ENCODE assay signal across 10 cellular contexts in genomic region chr16:74773431-74774222, GRCh38. TPM values are rescaled to one million over a fixed set of nuclear protein-coding genes. Genes with fewer than 3 reads are reported as not detected.
DNase-seq lines count a peak whose midpoint lies in the region; ATAC-seq and TF ChIP-seq lines count a peak whose summit lies in the region.
"Had no signal": no experiment of that assay in that cellular context is flagged by ENCODE, and none has a peak within 500 bp of the region (broad histone marks: within the 10 kb centered on the region; RNA-seq: fewer than 3 reads in every experiment).

No MANE protein-coding gene starts in this region.

- H3K36me3 Mint-ChIP-seq in activated T-cell treated with anti-CD3 and anti-CD28 coated beads, Interleukin-2, amount 50 U/mL, for 72 hours (ENCODE audit: insufficient read depth in 2 of 2): no peaks in the 10 kb centered on the region

- 42 to 45% methylated on average over 14 of the region's 14 CpGs for WGBS in tibial nerve, 2 donors

- no peak overlapping the region for H3K27ac Mint-ChIP-seq in activated T-cell treated with anti-CD3 and anti-CD28 coated beads, Interleukin-2, amount 50 U/mL, for 72 hours

- intact Hi-C loops in breast epithelium (cut with DNase I; ENCODE audit: low total_unique reads) (no loop called here), left lung (cut with DNase I) (no loop called here)

- TF ChIP-seq CTCF in breast epithelium (IDR thresholded peaks at IDR 0.05): no peak
- no peak for TF ChIP-seq CTCF in tibial nerve (IDR thresholded peaks at IDR 0.05)
- no peak for TF ChIP-seq CTCF in left lung (IDR thresholded peaks at IDR 0.05)

- no peaks in the 10 kb centered on the region for H3K4me1 ChIP-seq in breast epithelium
- H3K4me1 ChIP-seq in tibial nerve: peaks cover 0 to 31% (median 6%) of the 10 kb centered on the region in 4 donors
- H3K4me1 ChIP-seq in left lung: peaks cover 4 to 17% of the 10 kb centered on the region in 2 donors
- H3K4me1 ChIP-seq: SJCRH30 had no signal

- peak overlapping the region in 2 of 3 donors; percentile 61 to 74 for H3K4me3 ChIP-seq in breast epithelium
- H3K4me3 ChIP-seq in tibial nerve: peak overlapping the region; percentile 31 to 72 (median 62)
- H3K4me3 ChIP-seq in left lung: peak overlapping the region in 1 of 2 donors; percentile 44
- H3K4me3 ChIP-seq: SJCRH30 had no signal

- H3K36me3 ChIP-seq in breast epithelium (no peaks in the 10 kb centered on the region), tibial nerve (no peaks in the 10 kb centered on the region), left lung (no peaks in the 10 kb centered on the region)
- H3K36me3 ChIP-seq: SJCRH30 had no signal

- H3K4me3 Mint-ChIP-seq in activated T-cell treated with anti-CD3 and anti-CD28 coated beads, Interleukin-2, amount 50 U/mL, for 72 hours: peak overlapping the region; percentile 71 to 80

- no peaks in the 10 kb centered on the region for H3K27me3 ChIP-seq in breast epithelium
- H3K27me3 ChIP-seq in tibial nerve: peaks cover 0 to 26% of the 10 kb centered on the region in 2 donors
- H3K27me3 ChIP-seq in left lung: peaks cover 18 to 68% of the 10 kb centered on the region in 2 donors
- H3K27me3 ChIP-seq: SJCRH30 had no signal

- no peak for TF ChIP-seq POLR2A in breast epithelium (IDR thresholded peaks at IDR 0.05)
- TF ChIP-seq POLR2A in tibial nerve (IDR thresholded peaks at IDR 0.05): no peak

- ATAC-seq in activated T-cell treated with anti-CD3 and anti-CD28 coated beads, Interleukin-2, amount 50 U/mL, for 72 hours (replicated peaks in 1 of 2): no peak
- ATAC-seq in left lung: no peak

- TF ChIP-seq EP300 in tibial nerve (IDR thresholded peaks at IDR 0.05): no peak

- H3K9me3 Mint-ChIP-seq in activated T-cell treated with anti-CD3 and anti-CD28 coated beads, Interleukin-2, amount 50 U/mL, for 72 hours: no peaks in the 10 kb centered on the region

- H3K27ac ChIP-seq in breast epithelium: peak overlapping the region in 1 of 2 donors; percentile 35
- H3K27ac ChIP-seq in tibial nerve: peak overlapping the region; percentile 53 to 91 (median 76)
- H3K27ac ChIP-seq in left lung: no peak overlapping the region
- H3K27ac ChIP-seq: SJCRH30 had no signal

- no peak for DNase-seq in activated T-cell treated with anti-CD3 and anti-CD28 coated beads, Interleukin-2, amount 50 U/mL, for 72 hours
- no peak for DNase-seq in activated T-cell treated with anti-CD3 and anti-CD28 coated beads, Interleukin-2, amount 50 U/mL, for 1 hour
- DNase-seq in breast epithelium (ENCODE audit: low spot score in 2 of 2) (no peak), mesenteric fat pad (ENCODE audit: low spot score) (peak; percentile 20), tibial nerve (ENCODE audit: low spot score in 2 of 2) (no peak), left lung (no peak), activated gamma-delta T cell treated with Interleukin-2 at 50 U/mL for 16 hours (no peak), COLO668 (lab: John Stamatoyannopoulos, UW; ENCODE audit: unreplicated experiment) (no peak)

- H3K27me3 Mint-ChIP-seq in activated T-cell treated with anti-CD3 and anti-CD28 coated beads, Interleukin-2, amount 50 U/mL, for 72 hours (ENCODE audit: low read depth): peaks cover 51% of the 10 kb centered on the region

- H3K9me3 ChIP-seq in breast epithelium (no peaks in the 10 kb centered on the region), tibial nerve (no peaks in the 10 kb centered on the region), left lung (no peaks in the 10 kb centered on the region)
- H3K9me3 ChIP-seq: SJCRH30 had no signal

- peaks cover 16% of the 10 kb centered on the region for H3K4me1 Mint-ChIP-seq in activated T-cell treated with anti-CD3 and anti-CD28 coated beads, Interleukin-2, amount 50 U/mL, for 72 hours (ENCODE audit: low read depth)

RNA-seq across cellular contexts. Expression of gene FA2H, which starts 1.0 kb away (rescaled TPM):
- not detected for total RNA-seq in activated T-cell treated with anti-CD3 and anti-CD28 coated beads, Interleukin-2, amount 50 U/mL, for 72 hours
- total RNA-seq in breast epithelium (1 to 10 TPM in 1 of 3 donors, under 1 TPM in 1, not detected in 1; 0.33 to 1.8 TPM), mesenteric fat pad (not detected), tibial nerve (10 to 100 TPM; 11.9 to 31.6 (median 21.6) TPM), left lung (1 to 10 TPM; 6.5 to 7.3 TPM)
- total RNA-seq: lung microvascular endothelial cell, SJCRH30 had no signal

Comparison
In these comparisons a context has a peak if more than half of its experiments do, and no peak if none do; other contexts are left out.
1. H3K27ac ChIP-seq: peak in tibial nerve (4 of 4); none in left lung (0 of 2).